ENCODE assay signal across 1 cellular context in the genomic region with DNA sequence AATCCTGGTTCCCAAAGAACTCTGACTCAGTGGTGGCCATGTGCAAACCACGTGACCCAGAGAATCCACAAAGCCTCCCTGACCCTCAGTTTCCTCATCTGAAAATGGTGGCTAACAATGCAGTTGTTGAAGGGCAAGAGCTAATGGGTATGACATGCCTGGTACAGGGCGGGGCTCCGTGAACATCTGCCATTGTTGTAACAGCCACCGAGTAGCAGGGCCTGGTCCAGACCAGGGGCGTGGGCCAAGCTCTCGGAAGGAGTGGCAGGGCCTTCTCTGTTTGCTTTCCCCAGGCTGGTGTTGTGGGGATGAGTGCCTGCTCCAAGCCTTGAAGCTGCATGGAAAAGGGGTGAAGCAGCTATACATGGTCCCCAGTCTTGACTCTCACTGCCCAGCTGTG.
TF ChIP-seq lines count a peak whose summit lies in the region.

No MANE protein-coding gene starts in this region.

TF ChIP-seq in HCT116, 20 proteins besides CTCF, POLR2A, EP300 and RAD21:
- TF ChIP-seq CEBPB (IDR thresholded peaks at IDR 0.05; ENCODE audit: low read depth) (no peak), SRF (IDR thresholded peaks at IDR 0.05; ENCODE audit: low read depth) (no peak), FOSL1 (IDR thresholded peaks at IDR 0.05; ENCODE audit: low read depth) (no peak), CBX3 (IDR thresholded peaks at IDR 0.05; ENCODE audit: low read depth) (no peak), ZNF274 (IDR thresholded peaks at IDR 0.05; ENCODE audit: low read depth, low read length) (no peak), ZFX (IDR thresholded peaks at IDR 0.05) (no peak), SP1 (IDR thresholded peaks at IDR 0.05; ENCODE audit: low read depth) (no peak), POLR2AphosphoS5 (IDR thresholded peaks at IDR 0.05; ENCODE audit: low read depth, low read length) (no peak)
